In the genomic region with DNA sequence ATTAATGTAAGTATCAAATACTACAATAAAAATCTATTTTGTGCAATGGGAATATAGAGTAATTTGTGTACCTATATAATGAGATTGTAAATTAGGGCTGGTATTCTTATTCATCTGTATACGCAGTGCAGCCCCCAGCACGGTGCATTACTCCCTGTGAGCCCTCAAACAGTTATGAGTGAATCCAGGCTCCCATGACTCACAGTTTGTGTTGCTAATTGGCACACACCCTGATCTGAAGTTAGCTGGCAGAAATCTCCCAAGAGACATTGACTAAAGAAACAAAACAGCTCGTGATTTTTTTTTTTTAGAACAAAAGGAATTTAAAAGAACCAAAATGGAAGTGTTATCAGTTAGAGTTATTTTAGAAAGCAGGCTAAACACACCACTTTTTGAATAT, we compare ENCODE assay signal across 11 cellular contexts. TPM values are rescaled to one million over a fixed set of nuclear protein-coding genes. Genes with fewer than 3 reads are reported as not detected.
DNase-seq lines count a peak whose midpoint lies in the region; ATAC-seq and TF ChIP-seq lines count a peak whose summit lies in the region.
"Had no signal": no experiment of that assay in that cellular context is flagged by ENCODE, and none has a peak within 500 bp of the region (broad histone marks: within the 10 kb centered on the region; RNA-seq: fewer than 3 reads in every experiment).

No MANE protein-coding gene starts in this region.

- no peaks in the 10 kb centered on the region for H3K27me3 ChIP-seq in heart left ventricle

- H3K4me3 ChIP-seq in heart left ventricle = no peak overlapping the region
- H3K4me3 ChIP-seq: K562 had no signal

- H3K36me3 ChIP-seq in heart left ventricle = peaks cover 0 to 43% (median 20%) of the 10 kb centered on the region in 9 donors

- peaks cover 0 to 28% (median 13%) of the 10 kb centered on the region in 12 donors for H3K4me1 ChIP-seq in heart left ventricle

- no peak for TF ChIP-seq CTCF in heart left ventricle (IDR thresholded peaks at IDR 0.05)

- no peaks in the 10 kb centered on the region for H3K9me3 ChIP-seq in heart left ventricle

- peak; percentile 86 to 93 (median 92) for ATAC-seq in heart left ventricle
- no peak for ATAC-seq in HG02852 (IDR thresholded peaks at IDR 0.05; ENCODE audit: unreplicated experiment)
- ATAC-seq: K562 had no signal

- peak overlapping the region; percentile 47 for H3K27ac ChIP-seq in angular gyrus (ENCODE audit: low read depth, low read length)
- H3K27ac ChIP-seq in heart left ventricle = peak overlapping the region; percentile 22 to 86 (median 62)

- no peak for TF ChIP-seq POLR2A in heart left ventricle (IDR thresholded peaks at IDR 0.05)

- 20 to 35% (median 33%) methylated on average over 3 of the region's 3 CpGs for WGBS in heart left ventricle, 4 donors

- intact Hi-C loops in heart left ventricle (cut with DNase I) = loop anchor here in 1 of 10 donors (5.0 kb wide), 1 partner anchor 187 kb away; no protein-coding TSS in a partner anchor

- DNase-seq in ELR (ENCODE audit: low read depth) (peak; percentile 70), heart left ventricle (peak in 3 of 5 donors; percentile 35 to 56 (median 39)), renal cortical epithelial cell (ENCODE audit: low read depth) (peak; percentile 81), GF-D8 (lab: John Stamatoyannopoulos, UW) (no peak), NCI-H1105 (lab: John Stamatoyannopoulos, UW) (no peak)
- DNase-seq in activated naive CD4-positive, alpha-beta T cell treated with Interleukin-2 at 50 U/mL for 16 hours = no peak
- DNase-seq: activated naive CD4-positive, alpha-beta T cell treated with anti-CD3 and anti-CD28 coated beads for 36 hours; SIG-M5 had no signal

RNA-seq across cellular contexts. Expression of gene GK5, which starts 15.7 kb away (rescaled TPM):
- 10 to 100 TPM in 2 of 9 donors, 1 to 10 TPM in 7; 7.6 to 12.7 (median 9.1) TPM for total RNA-seq in heart left ventricle
- 1 to 10 TPM; 5.4 to 5.5 TPM for polyA plus RNA-seq in heart left ventricle
- 12.9 and 14.9 TPM in 2 replicates for total RNA-seq in renal cortical epithelial cell

Comparison
In these comparisons a context has a peak if more than half of its experiments do, and no peak if none do; other contexts are left out.
1. DNase-seq: peak in ELR (single experiment), heart left ventricle (3 of 5) and renal cortical epithelial cell (single experiment); none in activated naive CD4-positive, alpha-beta T cell treated with Interleukin-2 at 50 U/mL for 16 hours (single experiment), GF-D8 (single experiment) and NCI-H1105 (single experiment).